In the genomic region with DNA sequence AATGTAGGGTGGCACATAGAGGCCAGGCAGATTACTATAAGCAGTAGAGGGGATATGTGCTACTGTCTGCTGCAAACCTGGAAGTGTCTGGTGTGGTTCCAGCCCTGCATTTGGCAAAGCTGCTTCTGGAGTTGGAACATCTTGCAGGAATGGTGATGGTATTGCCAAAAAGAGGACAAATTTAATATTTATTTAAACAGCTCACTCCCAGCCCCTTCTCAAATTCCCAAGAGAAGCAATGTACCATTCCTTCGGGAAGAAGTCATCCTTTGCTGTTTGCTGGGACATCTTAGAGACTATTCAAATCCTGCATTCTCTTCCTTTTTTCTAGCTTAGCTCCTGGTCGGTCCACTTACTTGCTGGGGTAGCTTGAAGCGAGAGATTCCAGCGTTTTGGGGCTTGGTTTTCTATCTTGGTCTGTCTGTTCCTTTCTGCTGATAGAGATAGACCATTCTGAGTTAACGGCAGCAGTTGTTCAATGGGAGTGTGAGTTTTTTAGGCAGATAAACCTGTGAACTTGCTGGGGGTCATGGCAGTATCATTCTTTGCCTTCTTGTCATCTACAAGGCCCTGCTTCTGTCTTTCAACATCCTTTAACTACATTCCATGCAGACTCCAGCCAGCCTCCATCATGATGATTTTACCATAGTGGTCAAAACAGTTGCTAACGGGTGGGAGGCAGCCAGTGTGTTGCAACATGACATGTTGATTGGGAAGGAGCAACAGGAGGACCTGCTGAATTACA, we compare ENCODE assay signal across 19 cellular contexts.
A peak's percentile ranks its signal among the peaks of the same experiment; 100 is the strongest.
DNase-seq lines count a peak whose midpoint lies in the region; ATAC-seq and TF ChIP-seq lines count a peak whose summit lies in the region.
"Had no signal": no experiment of that assay in that cellular context is flagged by ENCODE, and none has a peak within 500 bp of the region (broad histone marks: within the 10 kb centered on the region; RNA-seq: fewer than 3 reads in every experiment).

No MANE protein-coding gene starts in this region.

- no peak overlapping the region for H2BK12ac ChIP-seq in trophoblast cell (ENCODE audit: low read length)

- no peak overlapping the region for H3K4me2 ChIP-seq in trophoblast cell (ENCODE audit: low read length)

- ATAC-seq in HG03378 (IDR thresholded peaks at IDR 0.05; ENCODE audit: unreplicated experiment) (no peak), HG03039 (IDR thresholded peaks at IDR 0.05; ENCODE audit: unreplicated experiment) (no peak)

- H3K79me2 ChIP-seq in trophoblast cell (ENCODE audit: control insufficient read depth, insufficient read depth, low read length, poor library complexity), result no peaks in the 10 kb centered on the region

- no peak overlapping the region for H2AFZ ChIP-seq in trophoblast cell (ENCODE audit: insufficient read depth, low read length, poor library complexity)

- H3K79me1 ChIP-seq in trophoblast cell (ENCODE audit: low read length), result no peaks in the 10 kb centered on the region

- H3K4ac ChIP-seq in trophoblast cell (ENCODE audit: low read depth, low read length), result no peak overlapping the region

- no peak for TF ChIP-seq CTCF in NB4 (IDR thresholded peaks at IDR 0.05; ENCODE audit: low read depth, low read length)

- H4K12ac ChIP-seq in trophoblast cell (ENCODE audit: low read depth, low read length), result no peak overlapping the region

- H3K23ac ChIP-seq in trophoblast cell (ENCODE audit: low read length), result no peak overlapping the region

- TF ChIP-seq POLR2A in NB4 (IDR thresholded peaks at IDR 0.05; ENCODE audit: extremely low read depth, insufficient read length), result no peak

- peaks cover 0 to 4% of the 10 kb centered on the region in 2 experiments for H3K36me3 ChIP-seq in trophoblast cell (ENCODE audit: control insufficient read depth in 1 of 2, insufficient read depth in 2 of 2, low read length in 2 of 2)

- H3K27me3 ChIP-seq in trophoblast cell (ENCODE audit: insufficient read depth, low read length), result no peaks in the 10 kb centered on the region
- H3K27me3 ChIP-seq: testis had no signal

- H3K4me3 ChIP-seq in NB4 (ENCODE audit: low read depth, low read length) (no peak overlapping the region), trophoblast cell (ENCODE audit: low read depth, low read length) (no peak overlapping the region)
- H3K4me3 ChIP-seq: testis had no signal

- DNase-seq in EL (peak; percentile 3), NB4 (ENCODE audit: low read depth) (peak; percentile 97), fibroblast of gingiva (ENCODE audit: low read depth) (peak; percentile 69), trophoblast cell (peak; percentile 84 to 92), AG08395 (ENCODE audit: low spot score) (no peak), NCI-H2081 treated with DMSO at 0.1 percent for 48 hours (lab: John Stamatoyannopoulos, UW) (no peak)
- DNase-seq: activated CD4-positive, alpha-beta memory T cell treated with anti-CD3 and anti-CD28 coated beads, Interleukin-2, amount 10 ng/mL, durations not matched to agents 7 days and 5 days; AML-193; Caco-2; effector CD4-positive, alpha-beta T cell; HFFc6; NCI-H2029; NCI-H524 treated with DMSO at 0.1 percent for 48 hours; nucleus accumbens; stimulated activated CD4-positive, alpha-beta T cell treated with anti-CD3 and anti-CD28 coated beads, Interleukin-4, amount 100 ng/mL, for 4 hours; stimulated activated CD8-positive, alpha-beta memory T cell treated with anti-CD3 and anti-CD28 coated beads, Interleukin-4, amount 100 ng/mL, for 48 hours; testis had no signal

- H4K8ac ChIP-seq in trophoblast cell (ENCODE audit: low read depth, low read length), result no peak overlapping the region

- peaks cover 3 to 10% of the 10 kb centered on the region in 2 experiments for H3K4me1 ChIP-seq in trophoblast cell (ENCODE audit: control insufficient read depth in 1 of 2, insufficient read depth in 2 of 2, low read length in 2 of 2)

- H2AK5ac ChIP-seq in trophoblast cell (ENCODE audit: low read length), result no peak overlapping the region

- no peak overlapping the region for H3K18ac ChIP-seq in trophoblast cell (ENCODE audit: low read length)

- H4K91ac ChIP-seq in trophoblast cell (ENCODE audit: low read depth, low read length), result no peak overlapping the region

- H3K14ac ChIP-seq in trophoblast cell (ENCODE audit: low read length), result no peak overlapping the region

- no peaks in the 10 kb centered on the region for H3K9me3 ChIP-seq in trophoblast cell (ENCODE audit: insufficient read depth, low read depth, low read length)
- H3K9me3 ChIP-seq: Caco-2, testis had no signal

- H3K9ac ChIP-seq in trophoblast cell (ENCODE audit: low read length), result no peak overlapping the region

- no peak overlapping the region for H2BK5ac ChIP-seq in trophoblast cell (ENCODE audit: low read depth, low read length, poor library complexity)

- no peak overlapping the region for H2BK120ac ChIP-seq in trophoblast cell (ENCODE audit: insufficient read depth, low read length, poor library complexity)

- no peak overlapping the region for H3K27ac ChIP-seq in trophoblast cell (ENCODE audit: low read depth, low read length)

- WGBS in trophoblast cell (ENCODE audit: extremely low coverage, insufficient coverage, insufficient read length), result no CpG with 5 or more reads among the region's 6 CpGs

Comparison
In these comparisons a context has a peak if more than half of its experiments do, and no peak if none do; other contexts are left out.
1. DNase-seq: peak in EL (single experiment), NB4 (single experiment), fibroblast of gingiva (single experiment) and trophoblast cell (2 of 2); none in AG08395 (single experiment) and NCI-H2081 treated with DMSO at 0.1 percent for 48 hours (single experiment).